25 cellular contexts compared by ENCODE assay signal in genomic region chr9:112631313-112631712, GRCh38.
A peak's percentile ranks its signal among the peaks of the same experiment; 100 is the strongest.
DNase-seq lines count a peak whose midpoint lies in the region; ATAC-seq and TF ChIP-seq lines count a peak whose summit lies in the region.
"Had no signal": no experiment of that assay in that cellular context is flagged by ENCODE, and none has a peak within 500 bp of the region (broad histone marks: within the 10 kb centered on the region; RNA-seq: fewer than 3 reads in every experiment).

No MANE protein-coding gene starts in this region.

- TF ChIP-seq CTCF in GM10266 (IDR thresholded peaks at IDR 0.05; ENCODE audit: control insufficient read depth, insufficient read depth, low read depth, missing control alignments) (no peak), type B pancreatic cell (conservative IDR thresholded peaks at IDR 0.05) (no peak)

- no peaks in the 10 kb centered on the region for H3K9me3 Mint-ChIP-seq in type B pancreatic cell
- H3K9me3 Mint-ChIP-seq: CD4-positive, alpha-beta T cell; immature natural killer cell had no signal

- no peak overlapping the region for H3K4me3 Mint-ChIP-seq in type B pancreatic cell
- H3K4me3 Mint-ChIP-seq: activated CD8-positive, alpha-beta memory T cell treated with anti-CD3 and anti-CD28 coated beads, Interleukin-2, amount 10 ng/mL, durations not matched to agents 7 days and 5 days; CD4-positive, alpha-beta T cell; immature natural killer cell; neural crest cell had no signal

- H3K27ac Mint-ChIP-seq in type B pancreatic cell: no peak overlapping the region
- H3K27ac Mint-ChIP-seq: activated CD8-positive, alpha-beta memory T cell treated with anti-CD3 and anti-CD28 coated beads, Interleukin-2, amount 10 ng/mL, durations not matched to agents 7 days and 5 days; CD4-positive, alpha-beta T cell; immature natural killer cell had no signal

- no peaks in the 10 kb centered on the region for H3K36me3 Mint-ChIP-seq in type B pancreatic cell
- H3K36me3 Mint-ChIP-seq: activated CD8-positive, alpha-beta memory T cell treated with anti-CD3 and anti-CD28 coated beads, Interleukin-2, amount 10 ng/mL, durations not matched to agents 7 days and 5 days; immature natural killer cell had no signal

- peak; percentile 56 for DNase-seq in Right ventricle myocardium inferior (ENCODE audit: missing footprints)
- no peak for DNase-seq in left cardiac atrium
- peak; percentile 57 for DNase-seq in NOMO-1 treated with DMSO at 0.1 percent for 48 hours (lab: John Stamatoyannopoulos, UW; ENCODE audit: unreplicated experiment)
- DNase-seq in amniotic epithelial cell (ENCODE audit: low read depth): peak; percentile 8
- no peak for DNase-seq in GM10266 (ENCODE audit: extremely low spot score)
- DNase-seq in DMS79 (lab: John Stamatoyannopoulos, UW): no peak
- no peak for DNase-seq in type B pancreatic cell (ENCODE audit: extremely low spot score, unreplicated experiment)
- no peak for DNase-seq in epidermal melanocyte (ENCODE audit: insufficient read length, low spot score)
- DNase-seq: activated CD4-positive, alpha-beta T cell treated with anti-CD3 and anti-CD28 coated beads, Interleukin-2, amount 50 U/mL, for 4 hours; activated CD8-positive, alpha-beta memory T cell treated with anti-CD3 and anti-CD28 coated beads, Interleukin-2, amount 10 ng/mL, durations not matched to agents 7 days and 5 days; activated T-cell treated with anti-CD3 and anti-CD28 coated beads, Interleukin-2, amount 50 U/mL, for 48 hours; caudate nucleus; CD4-positive, alpha-beta T cell; effector CD8-positive, alpha-beta T cell; immature natural killer cell; mesenchymal stem cell; NCI-H1105; NCI-H187 treated with DMSO at 0.1 percent for 48 hours; NCI-H524 treated with DMSO at 0.1 percent for 48 hours; SJCRH30; stimulated activated CD4-positive, alpha-beta T cell treated with anti-CD3 and anti-CD28 coated beads, Interleukin-1b, Interleukin-23, amount 100 ng/mL, for 48 hours; stimulated activated naive CD4-positive, alpha-beta T cell treated with Interleukin-2 at 50 U/mL for 16 hours had no signal

- no peaks in the 10 kb centered on the region for H3K27me3 Mint-ChIP-seq in type B pancreatic cell
- H3K27me3 Mint-ChIP-seq: activated CD8-positive, alpha-beta memory T cell treated with anti-CD3 and anti-CD28 coated beads, Interleukin-2, amount 10 ng/mL, durations not matched to agents 7 days and 5 days; CD4-positive, alpha-beta T cell had no signal

- no peak for ATAC-seq in Right ventricle myocardium inferior
- no peak for ATAC-seq in left cardiac atrium
- ATAC-seq: activated CD4-positive, CD25-positive, alpha-beta regulatory T cell treated with anti-CD3 and anti-CD28 coated beads, Interleukin-2, amount 50 U/mL, for 24 hours; activated CD8-positive, alpha-beta memory T cell treated with anti-CD3 and anti-CD28 coated beads, Interleukin-2, amount 10 ng/mL, durations not matched to agents 7 days and 5 days; left lung had no signal

- H3K4me1 Mint-ChIP-seq in type B pancreatic cell (ENCODE audit: unreplicated experiment): no peaks in the 10 kb centered on the region
- H3K4me1 Mint-ChIP-seq: activated CD8-positive, alpha-beta memory T cell treated with anti-CD3 and anti-CD28 coated beads, Interleukin-2, amount 10 ng/mL, durations not matched to agents 7 days and 5 days; immature natural killer cell had no signal

- intact Hi-C loops in Right ventricle myocardium inferior (cut with DNase I): no loop called here
- intact Hi-C loops in left cardiac atrium (cut with DNase I): no loop called here

Comparison
In these comparisons a context has a peak if more than half of its experiments do, and no peak if none do; other contexts are left out.
1. DNase-seq: peak in Right ventricle myocardium inferior (single experiment), NOMO-1 treated with DMSO at 0.1 percent for 48 hours (single experiment) and amniotic epithelial cell (single experiment); none in left cardiac atrium (single experiment), GM10266 (single experiment), DMS79 (single experiment), type B pancreatic cell (single experiment) and epidermal melanocyte (single experiment).